8 cellular contexts compared by ENCODE assay signal in the genomic region with DNA sequence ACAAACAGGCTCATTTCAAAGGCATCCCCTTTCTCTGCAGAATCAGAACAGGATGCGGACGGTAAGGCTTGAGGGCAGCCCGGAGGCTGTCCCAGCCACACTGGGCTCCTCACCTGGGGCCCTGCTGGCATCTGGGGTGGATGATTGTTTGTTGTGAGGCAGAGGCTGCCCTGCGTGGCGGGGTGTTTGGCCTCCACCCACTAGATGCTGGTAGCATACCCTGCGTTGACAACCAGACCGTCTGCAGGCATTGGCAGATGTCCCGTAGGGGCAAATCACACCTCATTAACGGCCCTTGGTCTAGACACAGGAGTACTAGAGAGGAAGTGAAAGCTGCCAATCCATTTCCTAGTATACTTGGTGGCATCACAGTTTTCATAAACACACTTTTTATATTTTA. TPM values are rescaled to one million over a fixed set of nuclear protein-coding genes. Genes with fewer than 3 reads are reported as not detected.
A peak's percentile ranks its signal among the peaks of the same experiment; 100 is the strongest.
DNase-seq lines count a peak whose midpoint lies in the region; ATAC-seq and TF ChIP-seq lines count a peak whose summit lies in the region.

No MANE protein-coding gene starts in this region.

- peak overlapping the region; percentile 13; the same call in 1 of the 2 replicates for H3K27ac ChIP-seq in RWPE1
- H3K27ac ChIP-seq in stomach, result peak overlapping the region in 3 of 5 donors; percentile 1 to 35 (median 13)

- no peak for TF ChIP-seq POLR2A in stomach (IDR thresholded peaks at IDR 0.05)

- 61 to 78% (median 70%) methylated on average over 9 of the region's 9 CpGs for WGBS in stomach, 5 donors

- peak; percentile 87 for ATAC-seq in HG03025 (IDR thresholded peaks at IDR 0.05; ENCODE audit: low FRiP score, unreplicated experiment)

- POLR2A ChIA-PET in RWPE1 (lab: Yijun Ruan, JAX; ENCODE audit: low non-redundant PET), result no interaction called here

- H3K36me3 ChIP-seq in stomach, result peaks cover 0 to 7% (median 2%) of the 10 kb centered on the region in 4 donors

- H3K4me3 ChIP-seq in stomach, result no peak overlapping the region

- peak; percentile 68 for DNase-seq in activated effector memory CD4-positive, alpha-beta T cell treated with anti-CD3 and anti-CD28 coated beads, Interleukin-2, amount 50 U/mL, for 16 hours
- no peak for DNase-seq in activated effector memory CD4-positive, alpha-beta T cell treated with Interleukin-2 at 50 U/mL for 16 hours
- DNase-seq in RWPE1 (ENCODE audit: low spot score) (no peak), stomach (no peak), DMS53 treated with DMSO at 0.1 percent for 48 hours (lab: John Stamatoyannopoulos, UW; ENCODE audit: unreplicated experiment) (no peak), amniotic stem cell (lab: John Stamatoyannopoulos, UW) (no peak)
- DNase-seq in stimulated activated CD4-positive, alpha-beta T cell treated with anti-CD3 and anti-CD28 coated beads, Interleukin-2, amount 100 ng/mL, for 48 hours, result no peak

- CTCF ChIA-PET in RWPE1 (lab: Yijun Ruan, JAX), result no interaction called here

- H3K4me1 ChIP-seq in stomach, result peaks cover 4 to 90% (median 39%) of the 10 kb centered on the region in 4 donors

- intact Hi-C loops in stomach (cut with DNase I; ENCODE audit: low total_unique reads), result no loop called here

- TF ChIP-seq CTCF in RWPE1 (conservative IDR thresholded peaks at IDR 0.05; ENCODE audit: low read depth) (no peak), stomach (IDR thresholded peaks at IDR 0.05) (no peak)

- H3K9me3 ChIP-seq in stomach, result no peaks in the 10 kb centered on the region

- H3K27me3 ChIP-seq in stomach, result no peaks in the 10 kb centered on the region

- no peak for TF ChIP-seq EP300 in stomach (IDR thresholded peaks at IDR 0.05)

RNA-seq across cellular contexts. Expression of gene MBP, which starts 52.3 kb away (rescaled TPM):
- 100 to 1,000 TPM in 1 of 5 donors, 10 to 100 TPM in 4; 30.4 to 407 (median 43.8) TPM for total RNA-seq in stomach
- polyA plus RNA-seq in stomach, result 10 to 100 TPM in 1 of 3 donors, 1 to 10 TPM in 2; 7.9 to 16.8 (median 8.1) TPM
